ENCODE assay signal across 1 cellular context in the genomic region with DNA sequence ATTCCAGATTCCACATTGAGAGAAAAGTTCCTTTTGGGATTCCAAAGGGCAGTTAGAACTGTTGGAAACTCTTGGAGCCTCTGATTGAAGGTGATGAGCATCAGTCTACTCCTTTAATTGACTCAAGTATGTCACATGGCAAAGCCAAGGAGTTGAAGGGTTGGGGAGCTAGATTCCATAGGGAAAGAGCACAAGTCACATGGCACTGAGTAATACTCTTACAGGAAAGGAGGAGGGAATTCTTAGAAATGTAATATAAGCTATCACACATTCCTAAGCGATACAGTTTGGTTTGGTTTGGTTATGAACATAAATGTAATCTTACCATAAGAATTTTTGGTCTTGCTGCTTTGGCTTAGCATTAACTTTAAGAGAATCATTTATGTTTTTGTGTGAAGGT.
TF ChIP-seq lines count a peak whose summit lies in the region.

No MANE protein-coding gene starts in this region.

TF ChIP-seq in Ishikawa, 13 proteins besides CTCF, POLR2A, EP300 and RAD21:
- TF ChIP-seq CEBPB (IDR thresholded peaks at IDR 0.05), result no peak
- TF ChIP-seq, protein P1, sequence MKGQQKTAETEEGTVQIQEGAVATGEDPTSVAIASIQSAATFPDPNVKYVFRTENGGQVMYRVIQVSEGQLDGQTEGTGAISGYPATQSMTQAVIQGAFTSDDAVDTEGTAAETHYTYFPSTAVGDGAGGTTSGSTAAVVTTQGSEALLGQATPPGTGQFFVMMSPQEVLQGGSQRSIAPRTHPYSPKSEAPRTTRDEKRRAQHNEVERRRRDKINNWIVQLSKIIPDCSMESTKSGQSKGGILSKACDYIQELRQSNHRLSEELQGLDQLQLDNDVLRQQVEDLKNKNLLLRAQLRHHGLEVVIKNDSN (IDR thresholded peaks at IDR 0.05), result peak; percentile 36; the same call in 1 of the 2 replicates
